Comparison of ENCODE assay signal across 8 cellular contexts in genomic region chr19:11797491-11797890, GRCh38. TPM values are rescaled to one million over a fixed set of nuclear protein-coding genes. Genes with fewer than 3 reads are reported as not detected.
DNase-seq lines count a peak whose midpoint lies in the region; ATAC-seq and TF ChIP-seq lines count a peak whose summit lies in the region.

No MANE protein-coding gene starts in this region.

- H3F3A ChIP-seq in DOHH2 (ENCODE audit: control insufficient read depth, insufficient read depth), result 0 out of 2 replicates have a peak, but pooled peaks cover 4% of the 10 kb centered on the region

- H3K4me1 ChIP-seq in DOHH2 (ENCODE audit: control insufficient read depth, low read length), result peaks cover 27% of the 10 kb centered on the region

- H3K79me2 ChIP-seq in DOHH2 (ENCODE audit: control insufficient read depth, low read length), result no peaks in the 10 kb centered on the region

- TF ChIP-seq CTCF in DOHH2 (IDR thresholded peaks at IDR 0.05; ENCODE audit: low read depth, low read length, poor library complexity, severe bottlenecking), result peak; percentile 90
- peak; percentile 87 for TF ChIP-seq CTCF in choroid plexus epithelial cell (conservative IDR thresholded peaks at IDR 0.05; ENCODE audit: low read depth, low read length)
- peak; percentile 72 for TF ChIP-seq CTCF in kidney epithelial cell (IDR thresholded peaks at IDR 0.05; ENCODE audit: insufficient read depth, low read length, poor library complexity, severe bottlenecking)

- no peaks in the 10 kb centered on the region for H3K9me2 ChIP-seq in DOHH2 (replicated peaks; ENCODE audit: control insufficient read depth, low read length)

- peak; percentile 51 for ATAC-seq in HG03108 (IDR thresholded peaks at IDR 0.05; ENCODE audit: unreplicated experiment)
- ATAC-seq in GM21825 (IDR thresholded peaks at IDR 0.05; ENCODE audit: unreplicated experiment), result no peak

- H3K4me2 ChIP-seq in DOHH2 (ENCODE audit: low read length), result peak overlapping the region; percentile 97

- H4K20me1 ChIP-seq in DOHH2 (ENCODE audit: control insufficient read depth, insufficient read depth, low read depth, low read length), result no peaks in the 10 kb centered on the region

- peak overlapping the region; percentile 91 for H3K4me3 ChIP-seq in DOHH2 (ENCODE audit: low read length)
- no peak overlapping the region for H3K4me3 ChIP-seq in choroid plexus epithelial cell (ENCODE audit: low read depth, low read length)
- H3K4me3 ChIP-seq in kidney epithelial cell (ENCODE audit: low read depth, low read length), result no peak overlapping the region

- H3K36me3 ChIP-seq in DOHH2 (ENCODE audit: control insufficient read depth, low read length) (no peaks in the 10 kb centered on the region), kidney epithelial cell (ENCODE audit: control insufficient read depth, insufficient read depth, low read length) (no peaks in the 10 kb centered on the region)

- H3K27ac ChIP-seq in DOHH2 (ENCODE audit: low read depth, low read length), result 0 out of 2 replicates have a peak overlapping the region, but pooled peaks have one; percentile 4

- H3K27me3 ChIP-seq in DOHH2 (ENCODE audit: control insufficient read depth, low read length), result no peaks in the 10 kb centered on the region
- no peaks in the 10 kb centered on the region for H3K27me3 ChIP-seq in kidney epithelial cell (ENCODE audit: control insufficient read depth, insufficient read depth, low read length)

- H3K9me3 ChIP-seq in DOHH2 (ENCODE audit: control insufficient read depth, insufficient read depth, low read length), result no peaks in the 10 kb centered on the region

- DNase-seq in NCI-H345 treated with DMSO at 0.1 percent for 48 hours (lab: John Stamatoyannopoulos, UW; ENCODE audit: unreplicated experiment) (peak; percentile 52), choroid plexus epithelial cell (ENCODE audit: low read depth) (peak; percentile 92), kidney epithelial cell (ENCODE audit: low read depth) (peak; percentile 41)
- peak; percentile 66 to 71 for DNase-seq in activated CD4-positive, alpha-beta T cell treated with anti-CD3 and anti-CD28 coated beads for 24 hours (ENCODE audit: low read depth in 2 of 2)
- peak; percentile 87 for DNase-seq in stimulated activated CD4-positive, alpha-beta T cell treated with anti-CD3 and anti-CD28 coated beads, Interleukin-15, amount 100 ng/mL, for 24 hours

RNA-seq across cellular contexts. Expression of gene ZNF491, which starts 0.8 kb away (rescaled TPM):
- 0.48 and 4.6 TPM in 2 replicates for total RNA-seq in kidney epithelial cell

RNA-seq across cellular contexts. Expression of gene ZNF440, which starts 16.6 kb away (rescaled TPM):
- 5.1 and 5.2 TPM in 2 replicates for total RNA-seq in kidney epithelial cell

RNA-seq across cellular contexts. Expression of gene ZNF441, which starts 30.7 kb away (rescaled TPM):
- total RNA-seq in kidney epithelial cell, result 3.4 and 5.1 TPM in 2 replicates

RNA-seq across cellular contexts. Expression of gene ZNF439, which starts 51.0 kb away (rescaled TPM):
- total RNA-seq in kidney epithelial cell, result 5.3 and 5.5 TPM in 2 replicates

RNA-seq across cellular contexts. Expression of gene ZNF823, which starts 58.7 kb away (rescaled TPM):
- total RNA-seq in kidney epithelial cell, result 4.0 and 6.0 TPM in 2 replicates

Comparison
In these comparisons a context has a peak if more than half of its experiments do, and no peak if none do; other contexts are left out.
1. DNase-seq: peak in every context shown above with its lines; median percentile 92 in choroid plexus epithelial cell; 87 in stimulated activated CD4-positive, alpha-beta T cell treated with anti-CD3 and anti-CD28 coated beads, Interleukin-15, amount 100 ng/mL, for 24 hours; 68 in activated CD4-positive, alpha-beta T cell treated with anti-CD3 and anti-CD28 coated beads for 24 hours; 52 in NCI-H345 treated with DMSO at 0.1 percent for 48 hours; 41 in kidney epithelial cell.